In the genomic region with DNA sequence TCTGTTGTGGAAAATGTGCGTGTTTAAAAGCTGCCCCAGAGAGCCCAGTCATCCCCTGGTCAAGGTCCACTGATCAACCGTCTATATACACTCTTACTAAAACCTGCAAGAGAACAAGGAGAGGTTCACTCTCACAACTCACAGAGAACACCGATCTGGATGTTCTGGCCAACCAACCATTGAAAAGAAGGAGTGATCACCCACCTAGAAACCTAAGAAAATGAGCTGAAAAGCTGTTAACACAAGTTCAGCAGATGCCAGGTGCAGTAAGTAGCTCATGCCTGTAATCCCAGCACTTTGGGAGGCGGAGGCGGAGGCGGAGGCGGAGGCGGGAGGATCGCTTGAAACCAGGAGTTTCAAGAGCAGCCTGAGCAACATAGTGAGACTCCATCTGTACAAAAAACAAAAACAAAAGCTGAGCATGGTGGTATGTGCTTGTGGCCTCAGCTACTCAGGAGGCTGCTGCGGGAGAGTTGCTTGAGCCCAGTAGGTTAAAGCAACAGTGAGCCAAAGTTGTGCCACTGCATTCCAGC, we compare ENCODE assay signal across 15 cellular contexts. TPM values are rescaled to one million over a fixed set of nuclear protein-coding genes. Genes with fewer than 3 reads are reported as not detected.
DNase-seq lines count a peak whose midpoint lies in the region; ATAC-seq lines count a peak whose summit lies in the region.
"Had no signal": no experiment of that assay in that cellular context is flagged by ENCODE, and none has a peak within 500 bp of the region (broad histone marks: within the 10 kb centered on the region; RNA-seq: fewer than 3 reads in every experiment).

No MANE protein-coding gene starts in this region.

- H3K36me3 Mint-ChIP-seq in activated T-cell treated with anti-CD3 and anti-CD28 coated beads, Interleukin-2, amount 50 U/mL, for 72 hours (ENCODE audit: insufficient read depth in 2 of 2), result peaks cover 17 to 34% of the 10 kb centered on the region in 2 donors
- peaks cover 75% of the 10 kb centered on the region for H3K36me3 Mint-ChIP-seq in effector memory CD8-positive, alpha-beta T cell (ENCODE audit: insufficient read depth)
- peaks cover 83% of the 10 kb centered on the region for H3K36me3 Mint-ChIP-seq in stimulated activated memory B cell treated with anti-CD40 and anti-IgM and Interleukin-4, amounts not matched to agents 10 μg/mL and 1 μg/mL and 100 μg/mL, for 72 hours

- DNase-seq in activated T-cell treated with anti-CD3 and anti-CD28 coated beads, Interleukin-2, amount 50 U/mL, for 72 hours, result no peak
- no peak for DNase-seq in activated T-cell treated with anti-CD3 and anti-CD28 coated beads, Interleukin-2, amount 50 U/mL, for 48 hours
- DNase-seq in NCI-H82 treated with DMSO at 0.1 percent for 48 hours (lab: John Stamatoyannopoulos, UW; ENCODE audit: unreplicated experiment) (peak; percentile 24), left cardiac atrium (no peak), NCI-H1436 (lab: John Stamatoyannopoulos, UW) (no peak)
- DNase-seq in effector memory CD8-positive, alpha-beta T cell, result no peak
- DNase-seq: MG63, NCI-H2107, NCI-H774, T1000 had no signal

- no peak for ATAC-seq in activated T-cell treated with anti-CD3 and anti-CD28 coated beads, Interleukin-2, amount 50 U/mL, for 72 hours (replicated peaks in 1 of 2)
- no peak for ATAC-seq in effector memory CD8-positive, alpha-beta T cell (replicated peaks)
- ATAC-seq in stimulated activated memory B cell treated with anti-CD40 and anti-IgM and Interleukin-4, amounts not matched to agents 10 μg/mL and 1 μg/mL and 100 μg/mL, for 72 hours, result no peak
- ATAC-seq in HG02623 (IDR thresholded peaks at IDR 0.05; ENCODE audit: unreplicated experiment) (no peak), left cardiac atrium (no peak)

- H3K4me1 Mint-ChIP-seq in activated T-cell treated with anti-CD3 and anti-CD28 coated beads, Interleukin-2, amount 50 U/mL, for 72 hours (ENCODE audit: low read depth), result peaks cover 68% of the 10 kb centered on the region
- peaks cover 59 to 75% of the 10 kb centered on the region in 2 donors for H3K4me1 Mint-ChIP-seq in effector memory CD8-positive, alpha-beta T cell (ENCODE audit: low read depth in 2 of 2)
- H3K4me1 Mint-ChIP-seq in stimulated activated memory B cell treated with anti-CD40 and anti-IgM and Interleukin-4, amounts not matched to agents 10 μg/mL and 1 μg/mL and 100 μg/mL, for 72 hours, result peaks cover 71% of the 10 kb centered on the region

- intact Hi-C loops in left cardiac atrium (cut with DNase I), result no loop called here

- H3K27me3 Mint-ChIP-seq in activated T-cell treated with anti-CD3 and anti-CD28 coated beads, Interleukin-2, amount 50 U/mL, for 72 hours (ENCODE audit: low read depth), result no peaks in the 10 kb centered on the region
- no peaks in the 10 kb centered on the region for H3K27me3 Mint-ChIP-seq in effector memory CD8-positive, alpha-beta T cell
- no peaks in the 10 kb centered on the region for H3K27me3 Mint-ChIP-seq in stimulated activated memory B cell treated with anti-CD40 and anti-IgM and Interleukin-4, amounts not matched to agents 10 μg/mL and 1 μg/mL and 100 μg/mL, for 72 hours
- H3K27me3 Mint-ChIP-seq: dendritic cell treated with granulocyte-macrophage colony-stimulating factor and Interleukin-4, amounts not matched to agents 40 ng/mL and 50 ng/mL, for 4 days had no signal

- no peak overlapping the region for H3K4me3 Mint-ChIP-seq in activated T-cell treated with anti-CD3 and anti-CD28 coated beads, Interleukin-2, amount 50 U/mL, for 72 hours
- no peak overlapping the region for H3K4me3 Mint-ChIP-seq in effector memory CD8-positive, alpha-beta T cell
- no peak overlapping the region for H3K4me3 Mint-ChIP-seq in stimulated activated memory B cell treated with anti-CD40 and anti-IgM and Interleukin-4, amounts not matched to agents 10 μg/mL and 1 μg/mL and 100 μg/mL, for 72 hours
- H3K4me3 Mint-ChIP-seq: dendritic cell treated with granulocyte-macrophage colony-stimulating factor and Interleukin-4, amounts not matched to agents 40 ng/mL and 50 ng/mL, for 4 days had no signal

- peak overlapping the region; percentile 95 for H3K27ac Mint-ChIP-seq in activated T-cell treated with anti-CD3 and anti-CD28 coated beads, Interleukin-2, amount 50 U/mL, for 72 hours
- H3K27ac Mint-ChIP-seq in effector memory CD8-positive, alpha-beta T cell, result peak overlapping the region; percentile 95 to 97
- H3K27ac Mint-ChIP-seq in stimulated activated memory B cell treated with anti-CD40 and anti-IgM and Interleukin-4, amounts not matched to agents 10 μg/mL and 1 μg/mL and 100 μg/mL, for 72 hours, result peak overlapping the region; percentile 77
- H3K27ac Mint-ChIP-seq: dendritic cell treated with granulocyte-macrophage colony-stimulating factor and Interleukin-4, amounts not matched to agents 40 ng/mL and 50 ng/mL, for 4 days had no signal

- no peaks in the 10 kb centered on the region for H3K9me3 Mint-ChIP-seq in activated T-cell treated with anti-CD3 and anti-CD28 coated beads, Interleukin-2, amount 50 U/mL, for 72 hours
- H3K9me3 Mint-ChIP-seq in effector memory CD8-positive, alpha-beta T cell, result no peaks in the 10 kb centered on the region
- H3K9me3 Mint-ChIP-seq in stimulated activated memory B cell treated with anti-CD40 and anti-IgM and Interleukin-4, amounts not matched to agents 10 μg/mL and 1 μg/mL and 100 μg/mL, for 72 hours, result no peaks in the 10 kb centered on the region
- H3K9me3 Mint-ChIP-seq: dendritic cell treated with granulocyte-macrophage colony-stimulating factor and Interleukin-4, amounts not matched to agents 40 ng/mL and 50 ng/mL, for 4 days had no signal

RNA-seq across cellular contexts. Expression of a gene that starts 14.5 kb away (rescaled TPM):
- total RNA-seq in activated T-cell treated with anti-CD3 and anti-CD28 coated beads, Interleukin-2, amount 50 U/mL, for 72 hours, result 10 to 100 TPM; 23.6 to 26.0 TPM
- 10 to 100 TPM; 15.8 to 17.8 TPM for total RNA-seq in left cardiac atrium

RNA-seq across cellular contexts. Expression of a gene that starts 41.7 kb away (rescaled TPM):
- total RNA-seq in activated T-cell treated with anti-CD3 and anti-CD28 coated beads, Interleukin-2, amount 50 U/mL, for 72 hours, result under 1 TPM; 0.02 TPM
- total RNA-seq in left cardiac atrium, result not detected
- total RNA-seq: astrocyte, smooth muscle cell had no signal
